ENCODE assay signal across 8 cellular contexts in the genomic region with DNA sequence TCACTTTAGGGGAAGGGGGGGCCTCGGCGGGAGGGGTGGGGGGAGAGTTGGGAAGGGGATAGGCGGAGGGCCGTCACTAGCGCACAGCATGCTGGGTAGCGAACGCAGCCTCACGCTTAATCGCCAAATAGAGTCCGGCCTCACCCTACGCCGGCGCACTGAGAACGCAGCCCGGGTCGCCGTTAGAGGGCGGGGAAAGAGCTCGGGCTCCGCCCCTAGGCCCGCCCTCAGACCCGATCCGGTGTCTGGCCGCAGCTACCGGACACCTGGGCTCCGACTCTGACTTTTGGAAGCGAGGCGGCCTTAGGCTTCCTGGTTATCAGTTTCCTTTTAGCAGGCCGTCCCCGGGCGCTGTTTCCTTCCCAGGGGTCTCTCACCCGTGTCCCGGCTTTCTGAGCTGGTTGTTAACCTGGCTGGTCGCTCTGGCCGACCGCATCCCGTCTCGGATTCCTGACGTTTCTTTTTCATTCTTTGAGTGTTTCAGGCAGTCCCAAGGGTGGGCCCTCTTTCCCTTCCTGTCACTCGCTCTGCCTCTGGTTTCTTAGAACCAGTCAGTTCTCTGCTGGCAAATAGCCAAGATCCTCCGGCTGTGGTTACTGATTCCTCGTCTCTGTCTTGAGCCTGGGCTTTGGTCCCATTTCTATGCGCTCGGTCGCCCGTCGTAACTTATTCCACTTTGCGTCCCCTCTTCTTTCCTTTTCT. TPM values are rescaled to one million over a fixed set of nuclear protein-coding genes. Genes with fewer than 3 reads are reported as not detected.
A peak's percentile ranks its signal among the peaks of the same experiment; 100 is the strongest.
DNase-seq lines count a peak whose midpoint lies in the region; ATAC-seq and TF ChIP-seq lines count a peak whose summit lies in the region.

No MANE protein-coding gene starts in this region.

- POLR2A ChIA-PET in activated naive CD8-positive, alpha-beta T cell treated with anti-CD3 and anti-CD28 coated beads, Interleukin-2, amount 10 ng/mL, durations not matched to agents 7 days and 5 days (lab: Charles Lee): interaction anchor here (0.5 to 3.3 kb wide), 13 partner anchors 11 to 405 kb away, joined by 3 to 22 read pairs (median 4); partner anchors contain the start of genes HEATR5A, HECTD1 and SCFD1

- intact Hi-C loops in Right ventricle myocardium inferior (cut with DNase I): loop anchor here (5.0 kb wide), 1 partner anchor 39 kb away; no protein-coding TSS in a partner anchor
- intact Hi-C loops in ovary (cut with DNase I): no loop called here
- intact Hi-C loops in thyroid gland (cut with DNase I): no loop called here

- H3K27me3 ChIP-seq in ovary: no peaks in the 10 kb centered on the region
- no peaks in the 10 kb centered on the region for H3K27me3 ChIP-seq in thyroid gland

- H3K4me1 Mint-ChIP-seq in activated naive CD8-positive, alpha-beta T cell treated with anti-CD3 and anti-CD28 coated beads, Interleukin-2, amount 10 ng/mL, durations not matched to agents 7 days and 5 days: peaks cover 44% of the 10 kb centered on the region

- H3K36me3 Mint-ChIP-seq in activated naive CD8-positive, alpha-beta T cell treated with anti-CD3 and anti-CD28 coated beads, Interleukin-2, amount 10 ng/mL, durations not matched to agents 7 days and 5 days: peaks cover 9% of the 10 kb centered on the region

- peaks cover 2% of the 10 kb centered on the region for H3K4me1 ChIP-seq in ovary (ENCODE audit: insufficient read depth)
- H3K4me1 ChIP-seq in thyroid gland: peaks cover 19 to 31% of the 10 kb centered on the region in 2 donors

- TF ChIP-seq CTCF in ovary (IDR thresholded peaks at IDR 0.05): no peak
- no peak for TF ChIP-seq CTCF in thyroid gland (IDR thresholded peaks at IDR 0.05)

- WGBS in ovary, 3 donors: 0% methylated on average over 48 of the region's 48 CpGs
- 0 to 1% methylated on average over 22 to 41 of the region's 48 CpGs for WGBS in thyroid gland, 2 donors

- H3K4me3 Mint-ChIP-seq in activated naive CD8-positive, alpha-beta T cell treated with anti-CD3 and anti-CD28 coated beads, Interleukin-2, amount 10 ng/mL, durations not matched to agents 7 days and 5 days: peak overlapping the region; percentile 97

- H3K36me3 ChIP-seq in ovary (no peaks in the 10 kb centered on the region), thyroid gland (no peaks in the 10 kb centered on the region)

- H3K27me3 Mint-ChIP-seq in activated naive CD8-positive, alpha-beta T cell treated with anti-CD3 and anti-CD28 coated beads, Interleukin-2, amount 10 ng/mL, durations not matched to agents 7 days and 5 days: no peaks in the 10 kb centered on the region

- peak overlapping the region; percentile 95 to 100 for H3K27ac ChIP-seq in ovary
- H3K27ac ChIP-seq in thyroid gland: peak overlapping the region; percentile 99 to 100 (median 99)

- no peaks in the 10 kb centered on the region for H3K9me3 Mint-ChIP-seq in activated naive CD8-positive, alpha-beta T cell treated with anti-CD3 and anti-CD28 coated beads, Interleukin-2, amount 10 ng/mL, durations not matched to agents 7 days and 5 days

- H3K27ac Mint-ChIP-seq in activated naive CD8-positive, alpha-beta T cell treated with anti-CD3 and anti-CD28 coated beads, Interleukin-2, amount 10 ng/mL, durations not matched to agents 7 days and 5 days: peak overlapping the region; percentile 98

- H3K4me3 ChIP-seq in ovary (peak overlapping the region; percentile 99), thyroid gland (replicated peaks in 1 of 3) (peak overlapping the region; percentile 83 to 100 (median 99))

- peak; percentile 94 for DNase-seq in NCI-H1105 (lab: John Stamatoyannopoulos, UW)
- DNase-seq in SKM-1 (lab: John Stamatoyannopoulos, UW; ENCODE audit: unreplicated experiment): peak; percentile 52
- DNase-seq in activated naive CD8-positive, alpha-beta T cell treated with anti-CD3 and anti-CD28 coated beads, Interleukin-2, amount 10 ng/mL, durations not matched to agents 7 days and 5 days: peak; percentile 93
- DNase-seq in Right ventricle myocardium inferior (ENCODE audit: missing footprints): peak; percentile 98
- peak; percentile 96 to 97 (median 97) for DNase-seq in ovary
- DNase-seq in thyroid gland: peak; percentile 96 to 97

- H3K9me3 ChIP-seq in ovary (no peaks in the 10 kb centered on the region), thyroid gland (no peaks in the 10 kb centered on the region)

- ATAC-seq in HG02642 (IDR thresholded peaks at IDR 0.05; ENCODE audit: poor library complexity, unreplicated experiment) (peak; percentile 93), Right ventricle myocardium inferior (peak; percentile 99)
- peak; percentile 94 for ATAC-seq in activated naive CD8-positive, alpha-beta T cell treated with anti-CD3 and anti-CD28 coated beads, Interleukin-2, amount 10 ng/mL, durations not matched to agents 7 days and 5 days (ENCODE audit: low read depth)

- TF ChIP-seq EP300 in ovary (IDR thresholded peaks at IDR 0.05): no peak

- peak; percentile 82 for TF ChIP-seq POLR2A in GM10847 (IDR thresholded peaks at IDR 0.05; ENCODE audit: extremely low read depth, insufficient read length)
- peak; percentile 32 for TF ChIP-seq POLR2A in ovary (IDR thresholded peaks at IDR 0.05)
- peak in 1 of 2 donors; percentile 91 for TF ChIP-seq POLR2A in thyroid gland (IDR thresholded peaks at IDR 0.05)

RNA-seq across cellular contexts. Expression of gene STRN3, which starts 0.4 kb away (rescaled TPM):
- total RNA-seq in activated naive CD8-positive, alpha-beta T cell treated with anti-CD3 and anti-CD28 coated beads, Interleukin-2, amount 10 ng/mL, durations not matched to agents 7 days and 5 days: 10 to 100 TPM; 21.8 to 24.1 TPM
- total RNA-seq in Right ventricle myocardium inferior (48.4 TPM), ovary (10 to 100 TPM; 30.7 to 43.0 (median 36.4) TPM), thyroid gland (10 to 100 TPM; 46.3 to 77.5 (median 53.6) TPM)
- polyA plus RNA-seq in ovary: 10 to 100 TPM; 11.5 to 15.5 TPM

RNA-seq across cellular contexts. Expression of gene AP4S1, which starts 1.1 kb away (rescaled TPM):
- total RNA-seq in activated naive CD8-positive, alpha-beta T cell treated with anti-CD3 and anti-CD28 coated beads, Interleukin-2, amount 10 ng/mL, durations not matched to agents 7 days and 5 days: 10 to 100 TPM in 1 of 2 experiments, 1 to 10 TPM in 1; 8.9 to 10.2 TPM
- 6.5 TPM for total RNA-seq in Right ventricle myocardium inferior
- total RNA-seq in ovary: 10 to 100 TPM in 6 of 7 donors, 1 to 10 TPM in 1; 7.9 to 19.3 (median 12.8) TPM
- 10 to 100 TPM in 1 of 2 donors, 1 to 10 TPM in 1; 8.7 to 16.9 TPM for polyA plus RNA-seq in ovary
- 10 to 100 TPM; 19.5 to 33.9 (median 24.3) TPM for total RNA-seq in thyroid gland

Comparison
In these comparisons a context has a peak if more than half of its experiments do, and no peak if none do; other contexts are left out.
1. Peak in every context shown above with its lines: DNase-seq, ATAC-seq, H3K4me3 ChIP-seq and H3K27ac ChIP-seq.